In the genomic region with DNA sequence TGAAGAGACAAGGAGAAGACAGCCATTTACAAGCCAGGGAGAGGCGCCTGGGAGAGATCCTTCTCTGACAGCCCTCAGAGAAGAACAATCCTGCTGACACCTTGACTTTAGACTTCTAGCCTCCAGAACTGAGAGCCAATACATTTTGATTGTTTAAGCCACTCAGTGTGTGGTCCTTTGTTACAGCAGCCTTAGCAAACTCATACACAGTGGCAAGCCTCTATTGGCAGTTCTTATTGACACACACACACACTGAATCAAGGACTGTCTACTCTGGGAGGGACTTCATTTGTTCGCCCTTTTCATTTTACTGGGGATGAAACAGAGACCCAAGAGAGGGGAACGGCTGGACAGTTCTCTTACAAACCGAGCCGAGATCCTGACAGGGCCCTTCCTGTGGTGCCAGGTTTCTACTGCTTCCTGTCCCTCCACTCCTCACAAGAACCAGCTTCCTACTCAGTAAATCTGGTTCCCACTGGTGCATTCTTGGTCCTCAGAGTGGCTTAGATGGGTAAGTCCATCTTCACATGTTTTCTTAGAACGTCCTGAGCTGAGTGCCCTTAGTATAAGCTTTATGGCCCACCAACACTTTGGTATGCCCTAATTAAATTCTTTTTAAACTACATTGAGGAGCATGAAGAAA, we compare ENCODE assay signal across 23 cellular contexts. TPM values are rescaled to one million over a fixed set of nuclear protein-coding genes. Genes with fewer than 3 reads are reported as not detected.
DNase-seq lines count a peak whose midpoint lies in the region; ATAC-seq, FAIRE-seq and TF ChIP-seq lines count a peak whose summit lies in the region.
"Had no signal": no experiment of that assay in that cellular context is flagged by ENCODE, and none has a peak within 500 bp of the region (broad histone marks: within the 10 kb centered on the region; RNA-seq: fewer than 3 reads in every experiment).

No MANE protein-coding gene starts in this region.

- H3K36me3 Mint-ChIP-seq in CD4-positive, CD25-positive, alpha-beta regulatory T cell: peaks cover 63% of the 10 kb centered on the region
- H3K36me3 Mint-ChIP-seq in activated naive CD8-positive, alpha-beta T cell treated with anti-CD3 and anti-CD28 coated beads, Interleukin-2, amount 50 U/mL, for 24 hours (ENCODE audit: low read depth): peaks cover 92% of the 10 kb centered on the region
- H3K36me3 Mint-ChIP-seq in Calu3 (ENCODE audit: insufficient read depth, unreplicated experiment): no peaks in the 10 kb centered on the region

- H3K36me3 ChIP-seq in BLaER1 (peaks cover 75% of the 10 kb centered on the region), KOPT-K1 (ENCODE audit: insufficient read depth, low read length) (peaks cover 11% of the 10 kb centered on the region), pancreas (no peaks in the 10 kb centered on the region)
- peaks cover 57% of the 10 kb centered on the region for H3K36me3 ChIP-seq in CD4-positive, CD25-positive, alpha-beta regulatory T cell (ENCODE audit: control insufficient read depth, insufficient read depth, low read length)
- H3K36me3 ChIP-seq: gastroesophageal sphincter, tibial artery had no signal

- peak overlapping the region; percentile 66; the same call in 1 of the 2 replicates for H3K9ac ChIP-seq in BLaER1
- H3K9ac ChIP-seq: SK-N-SH had no signal

- intact Hi-C loops in Calu3 (cut with micrococcal nuclease; ENCODE audit: unreplicated experiment) (no loop called here), pancreas (cut with DNase I) (no loop called here)

- H3K4me1 ChIP-seq in BLaER1 (peaks cover 100% of the 10 kb centered on the region), pancreas (no peaks in the 10 kb centered on the region)
- H3K4me1 ChIP-seq in CD4-positive, CD25-positive, alpha-beta regulatory T cell (ENCODE audit: control insufficient read depth, insufficient read depth, low read length, poor library complexity, severe bottlenecking): peaks cover 99% of the 10 kb centered on the region
- H3K4me1 ChIP-seq: tibial artery had no signal

- H3K27me3 ChIP-seq in BLaER1: no peaks in the 10 kb centered on the region
- no peaks in the 10 kb centered on the region for H3K27me3 ChIP-seq in CD4-positive, CD25-positive, alpha-beta regulatory T cell (ENCODE audit: control insufficient read depth, insufficient read depth, low read length)
- H3K27me3 ChIP-seq in pancreas: no peaks in the 10 kb centered on the region
- H3K27me3 ChIP-seq: gastroesophageal sphincter, tibial artery had no signal

- H3K4me2 ChIP-seq in BLaER1: peak overlapping the region; percentile 95
- H3K4me2 ChIP-seq: SK-N-SH had no signal

- H3K4me1 Mint-ChIP-seq in CD4-positive, CD25-positive, alpha-beta regulatory T cell: peaks cover 41 to 94% (median 78%) of the 10 kb centered on the region in 4 donors
- H3K4me1 Mint-ChIP-seq in activated naive CD8-positive, alpha-beta T cell treated with anti-CD3 and anti-CD28 coated beads, Interleukin-2, amount 50 U/mL, for 24 hours: peaks cover 98% of the 10 kb centered on the region
- no peaks in the 10 kb centered on the region for H3K4me1 Mint-ChIP-seq in Calu3 (ENCODE audit: low read depth, unreplicated experiment)

- CTCF ChIA-PET in HEK293T (lab: Yijun Ruan, JAX): no interaction called here
- CTCF ChIA-PET in Calu3 (lab: Charles Lee): no interaction called here

- no peaks in the 10 kb centered on the region for H4K20me1 ChIP-seq in BLaER1

- POLR2A ChIA-PET in HEK293T (lab: Yijun Ruan, JAX): no interaction called here

- BruUV-seq in Calu3 (replicated peaks; lab: Mats Ljungman, UMichigan): no TSS peak

- no peak for ATAC-seq in CD4-positive, CD25-positive, alpha-beta regulatory T cell (ENCODE audit: low read depth in 2 of 2)
- no peak for ATAC-seq in activated naive CD8-positive, alpha-beta T cell treated with anti-CD3 and anti-CD28 coated beads, Interleukin-2, amount 50 U/mL, for 24 hours
- ATAC-seq in pancreas: no peak
- ATAC-seq: gastroesophageal sphincter, left colon had no signal

- H3K27ac Mint-ChIP-seq in CD4-positive, CD25-positive, alpha-beta regulatory T cell: peak overlapping the region; percentile 92 to 99 (median 96)
- peak overlapping the region; percentile 99 for H3K27ac Mint-ChIP-seq in activated naive CD8-positive, alpha-beta T cell treated with anti-CD3 and anti-CD28 coated beads, Interleukin-2, amount 50 U/mL, for 24 hours
- H3K27ac Mint-ChIP-seq in Calu3 (ENCODE audit: unreplicated experiment): no peak overlapping the region
- H3K27ac Mint-ChIP-seq: H9 had no signal

- DNase-seq in CD4-positive, CD25-positive, alpha-beta regulatory T cell: peak in 1 of 3 donors; percentile 58
- DNase-seq in activated naive CD8-positive, alpha-beta T cell treated with anti-CD3 and anti-CD28 coated beads, Interleukin-2, amount 50 U/mL, for 24 hours: no peak
- DNase-seq in HEK293T (ENCODE audit: extremely low spot score) (no peak), Calu3 (no peak), NCI-H2171 (lab: John Stamatoyannopoulos, UW) (no peak), pancreas (no peak)
- DNase-seq: H9; left colon; midbrain; MV-4-11; NCI-H1930; NCI-H446; SK-N-SH; stimulated activated CD4-positive, alpha-beta T cell treated with anti-CD3 and anti-CD28 coated beads, Interleukin-12 subunit alpha, Interleukin-12 subunit beta, amount 100 ng/mL, for 4 hours; tibial artery had no signal

- H3K4me3 Mint-ChIP-seq in CD4-positive, CD25-positive, alpha-beta regulatory T cell: peak overlapping the region; percentile 42 to 85 (median 74)
- no peak overlapping the region for H3K4me3 Mint-ChIP-seq in activated naive CD8-positive, alpha-beta T cell treated with anti-CD3 and anti-CD28 coated beads, Interleukin-2, amount 50 U/mL, for 24 hours
- no peak overlapping the region for H3K4me3 Mint-ChIP-seq in Calu3 (ENCODE audit: low read depth, unreplicated experiment)
- H3K4me3 Mint-ChIP-seq: H9, IgD-negative memory B cell had no signal

- H3K27me3 Mint-ChIP-seq in CD4-positive, CD25-positive, alpha-beta regulatory T cell: no peaks in the 10 kb centered on the region
- H3K27me3 Mint-ChIP-seq in activated naive CD8-positive, alpha-beta T cell treated with anti-CD3 and anti-CD28 coated beads, Interleukin-2, amount 50 U/mL, for 24 hours: no peaks in the 10 kb centered on the region
- peaks cover 48% of the 10 kb centered on the region for H3K27me3 Mint-ChIP-seq in Calu3 (ENCODE audit: unreplicated experiment)
- H3K27me3 Mint-ChIP-seq: IgD-negative memory B cell had no signal

- H3K4me3 ChIP-seq in BLaER1 (peak overlapping the region; percentile 27; the same call in 1 of the 2 replicates), pancreas (no peak overlapping the region)
- H3K4me3 ChIP-seq in CD4-positive, CD25-positive, alpha-beta regulatory T cell (ENCODE audit: low read depth, low read length): peak overlapping the region; percentile 60
- H3K4me3 ChIP-seq: gastroesophageal sphincter, tibial artery had no signal

- WGBS in pancreas, 2 donors: 88 to 91% methylated on average over 6 of the region's 6 CpGs

- peaks cover 0 to 1% (median 0%) of the 10 kb centered on the region in 7 donors for H3K9me3 Mint-ChIP-seq in CD4-positive, CD25-positive, alpha-beta regulatory T cell
- no peaks in the 10 kb centered on the region for H3K9me3 Mint-ChIP-seq in activated naive CD8-positive, alpha-beta T cell treated with anti-CD3 and anti-CD28 coated beads, Interleukin-2, amount 50 U/mL, for 24 hours
- H3K9me3 Mint-ChIP-seq in Calu3 (ENCODE audit: low read depth, unreplicated experiment): no peaks in the 10 kb centered on the region
- H3K9me3 Mint-ChIP-seq: H9 had no signal

- H3K27ac ChIP-seq in BLaER1 (peak overlapping the region; percentile 95), KOPT-K1 (ENCODE audit: low read depth, low read length, poor library complexity, severe bottlenecking) (peak overlapping the region; percentile 100), pancreas (no peak overlapping the region)
- H3K27ac ChIP-seq in CD4-positive, CD25-positive, alpha-beta regulatory T cell (ENCODE audit: insufficient read depth, low read length, poor library complexity, severe bottlenecking): peak overlapping the region; percentile 99
- H3K27ac ChIP-seq: gastroesophageal sphincter, tibial artery had no signal

- FAIRE-seq in pancreas (lab: Jason Lieb, UNC): no peak
- FAIRE-seq: bronchial epithelial cell had no signal

- H3K9me3 ChIP-seq in BLaER1 (no peaks in the 10 kb centered on the region), KOPT-K1 (ENCODE audit: insufficient read depth, low read length, poor library complexity, severe bottlenecking) (no peaks in the 10 kb centered on the region), pancreas (no peaks in the 10 kb centered on the region)
- H3K9me3 ChIP-seq in CD4-positive, CD25-positive, alpha-beta regulatory T cell (ENCODE audit: control insufficient read depth in 2 of 2, low read length in 2 of 2): no peaks in the 10 kb centered on the region
- H3K9me3 ChIP-seq: gastroesophageal sphincter, SK-N-SH, tibial artery had no signal

- TF ChIP-seq CTCF in Calu3 (IDR thresholded peaks at IDR 0.05; ENCODE audit: unreplicated experiment): no peak
- no peak for TF ChIP-seq CTCF in pancreas (IDR thresholded peaks at IDR 0.05)

TF ChIP-seq in HEK293T, 16 proteins besides CTCF, POLR2A, EP300 and RAD21:
- no peak for TF ChIP-seq ARNT (IDR thresholded peaks at IDR 0.05)
- TF ChIP-seq, protein P1, sequence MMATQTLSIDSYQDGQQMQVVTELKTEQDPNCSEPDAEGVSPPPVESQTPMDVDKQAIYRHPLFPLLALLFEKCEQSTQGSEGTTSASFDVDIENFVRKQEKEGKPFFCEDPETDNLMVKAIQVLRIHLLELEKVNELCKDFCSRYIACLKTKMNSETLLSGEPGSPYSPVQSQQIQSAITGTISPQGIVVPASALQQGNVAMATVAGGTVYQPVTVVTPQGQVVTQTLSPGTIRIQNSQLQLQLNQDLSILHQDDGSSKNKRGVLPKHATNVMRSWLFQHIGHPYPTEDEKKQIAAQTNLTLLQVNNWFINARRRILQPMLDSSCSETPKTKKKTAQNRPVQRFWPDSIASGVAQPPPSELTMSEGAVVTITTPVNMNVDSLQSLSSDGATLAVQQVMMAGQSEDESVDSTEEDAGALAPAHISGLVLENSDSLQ (IDR thresholded peaks at IDR 0.05): no peak
- no peak for TF ChIP-seq SUZ12 (IDR thresholded peaks at IDR 0.05)
- no peak for TF ChIP-seq CTBP1 (IDR thresholded peaks at IDR 0.05; ENCODE audit: borderline replicate concordance)
- TF ChIP-seq FOXK2 (IDR thresholded peaks at IDR 0.05): no peak

RNA-seq across cellular contexts. Expression of a gene that starts 14.7 kb away (rescaled TPM):
- 70.3 TPM for total RNA-seq in CD4-positive, CD25-positive, alpha-beta regulatory T cell
- polyA plus RNA-seq in CD4-positive, CD25-positive, alpha-beta regulatory T cell: 10 to 100 TPM; 33.5 to 45.4 (median 39.5) TPM
- not detected in 2 replicates for total RNA-seq in Calu3 (2022)
- total RNA-seq in pancreas: under 1 TPM in 5 of 6 donors, not detected in 1; 0.16 to 0.47 (median 0.40) TPM
- polyA plus RNA-seq in pancreas: under 1 TPM; 0.19 to 0.38 TPM
- total RNA-seq: bronchial epithelial cell, epithelial cell of proximal tubule, H9, renal cortical epithelial cell had no signal
- polyA plus RNA-seq: SK-N-SH had no signal

RNA-seq across cellular contexts. Expression of a gene that starts 52.8 kb away (rescaled TPM):
- total RNA-seq in CD4-positive, CD25-positive, alpha-beta regulatory T cell: 135 TPM
- 10 to 100 TPM; 20.7 to 36.4 (median 27.1) TPM for polyA plus RNA-seq in CD4-positive, CD25-positive, alpha-beta regulatory T cell
- not detected in 2 replicates for total RNA-seq in Calu3 (2022)
- 10 to 100 TPM in 1 of 6 donors, 1 to 10 TPM in 5; 2.3 to 13.2 (median 3.7) TPM for total RNA-seq in pancreas
- polyA plus RNA-seq in pancreas: under 1 TPM; 0.16 to 0.57 TPM
- total RNA-seq: bronchial epithelial cell, dermis microvascular lymphatic vessel endothelial cell, epithelial cell of proximal tubule, H9, renal cortical epithelial cell had no signal
- polyA plus RNA-seq: SK-N-SH had no signal

Comparison
In these comparisons a context has a peak if more than half of its experiments do, and no peak if none do; other contexts are left out.
1. H3K27ac ChIP-seq: peak in BLaER1 (single experiment), CD4-positive, CD25-positive, alpha-beta regulatory T cell (single experiment) and KOPT-K1 (single experiment); none in pancreas (0 of 4).
2. H3K4me3 ChIP-seq: peak in BLaER1 (single experiment) and CD4-positive, CD25-positive, alpha-beta regulatory T cell (single experiment); none in pancreas (0 of 4).
3. H3K4me3 Mint-ChIP-seq: peak in CD4-positive, CD25-positive, alpha-beta regulatory T cell (4 of 4); none in activated naive CD8-positive, alpha-beta T cell treated with anti-CD3 and anti-CD28 coated beads, Interleukin-2, amount 50 U/mL, for 24 hours (single experiment) and Calu3 (single experiment).
4. RNA of a gene that starts 14.7 kb away (total RNA-seq): 70.3 TPM in CD4-positive, CD25-positive, alpha-beta regulatory T cell (single experiment); 0.16 to 0.47 TPM in pancreas and not detected in Calu3; every median in the first group is over 10 times any median in the second.